15 cellular contexts compared by ENCODE assay signal in the genomic region with DNA sequence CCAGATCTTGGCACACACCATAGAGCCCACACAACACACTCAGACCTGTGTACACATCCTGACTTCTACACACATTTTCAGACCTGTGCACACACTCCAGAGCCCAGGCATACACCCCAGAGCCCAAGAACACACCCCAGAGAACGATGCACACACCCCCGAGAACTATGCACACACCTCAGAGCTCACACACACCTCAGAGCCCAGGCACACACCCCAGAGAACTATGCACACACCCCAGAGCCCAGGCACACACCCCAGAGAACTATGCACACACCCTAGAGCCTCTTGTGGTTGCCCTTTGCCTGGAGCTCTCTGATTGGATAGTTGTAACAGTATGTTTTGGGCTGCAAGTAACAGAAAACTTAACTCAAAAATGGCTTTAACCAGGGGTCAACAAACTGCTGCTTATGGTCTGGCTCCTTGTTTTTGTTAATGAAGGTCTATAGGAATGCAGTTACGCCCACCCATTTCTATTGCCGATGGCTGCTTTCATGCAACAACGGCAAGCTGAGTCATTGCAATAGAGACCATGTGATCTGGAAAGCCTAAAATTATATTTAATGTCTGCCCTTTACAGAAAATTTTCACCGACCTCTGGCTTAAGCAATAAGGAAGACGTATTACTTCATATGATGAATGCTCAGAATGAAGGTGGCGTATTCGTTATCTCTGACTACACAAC.
DNase-seq lines count a peak whose midpoint lies in the region; ATAC-seq, FAIRE-seq and TF ChIP-seq lines count a peak whose summit lies in the region.
"Had no signal": no experiment of that assay in that cellular context is flagged by ENCODE, and none has a peak within 500 bp of the region (broad histone marks: within the 10 kb centered on the region; RNA-seq: fewer than 3 reads in every experiment).

No MANE protein-coding gene starts in this region.

- peak; percentile 56 for ATAC-seq in lung (ENCODE audit: insufficient read depth, low FRiP score)
- no peak for ATAC-seq in GM18909 (IDR thresholded peaks at IDR 0.05; ENCODE audit: poor library complexity, unreplicated experiment)
- ATAC-seq in natural killer cell = no peak
- ATAC-seq: activated CD4-positive, alpha-beta T cell treated with anti-CD3 and anti-CD28 coated beads for 36 hours had no signal

- 40 to 60% methylated on average over 9 of the region's 9 CpGs for WGBS in lung, 2 donors

- H3K36me3 ChIP-seq in bronchial epithelial cell (ENCODE audit: control insufficient read depth, insufficient read depth, low read length) = no peaks in the 10 kb centered on the region
- no peaks in the 10 kb centered on the region for H3K36me3 ChIP-seq in lung (ENCODE audit: control insufficient read depth in 2 of 2, insufficient read depth in 2 of 2, low read length in 2 of 2)
- H3K36me3 ChIP-seq: BE2C, suprapubic skin had no signal

- H3K9me3 Mint-ChIP-seq in natural killer cell = no peaks in the 10 kb centered on the region
- no peaks in the 10 kb centered on the region for H3K9me3 Mint-ChIP-seq in activated naive CD8-positive, alpha-beta T cell treated with anti-CD3 and anti-CD28 coated beads for 36 hours
- H3K9me3 Mint-ChIP-seq: central memory CD8-positive, alpha-beta T cell; H9 had no signal

- no peak overlapping the region for H3K27ac ChIP-seq in lung (ENCODE audit: low read depth in 1 of 2, low read length in 1 of 2)
- H3K27ac ChIP-seq: suprapubic skin had no signal

- intact Hi-C loops in natural killer cell (cut with micrococcal nuclease) = no loop called here

- H3K4me3 ChIP-seq in NB4 (ENCODE audit: low read depth, low read length) (peak overlapping the region; percentile 4), bronchial epithelial cell (ENCODE audit: low read depth, low read length) (no peak overlapping the region), lung (no peak overlapping the region)
- H3K4me3 ChIP-seq: suprapubic skin had no signal

- H3K27me3 ChIP-seq in bronchial epithelial cell (ENCODE audit: control insufficient read depth, insufficient read depth, low read length) (no peaks in the 10 kb centered on the region), lung (ENCODE audit: control insufficient read depth, insufficient read depth) (no peaks in the 10 kb centered on the region)
- H3K27me3 ChIP-seq: BE2C, suprapubic skin had no signal

- peak; percentile 91 for FAIRE-seq in bronchial epithelial cell (lab: Jason Lieb, UNC)

- H3K27me3 Mint-ChIP-seq in natural killer cell (ENCODE audit: low read depth in 2 of 2) = peaks cover 7 to 9% of the 10 kb centered on the region in 2 donors
- no peaks in the 10 kb centered on the region for H3K27me3 Mint-ChIP-seq in activated naive CD8-positive, alpha-beta T cell treated with anti-CD3 and anti-CD28 coated beads for 36 hours

- TF ChIP-seq POLR2A in NB4 (IDR thresholded peaks at IDR 0.05; ENCODE audit: extremely low read depth, insufficient read length) = no peak

- TF ChIP-seq CTCF in NB4 (IDR thresholded peaks at IDR 0.05; ENCODE audit: low read depth, low read length) (no peak), bronchial epithelial cell (IDR thresholded peaks at IDR 0.05; ENCODE audit: insufficient read depth, low read length, severe bottlenecking) (no peak), lung (IDR thresholded peaks at IDR 0.05; ENCODE audit: control extremely low read depth, extremely low read depth) (no peak), natural killer cell (IDR thresholded peaks at IDR 0.05) (no peak)

- H3K9me3 ChIP-seq in lung (ENCODE audit: control insufficient read depth in 2 of 2, insufficient read depth in 1 of 2, low read length in 1 of 2) = no peaks in the 10 kb centered on the region
- H3K9me3 ChIP-seq: BE2C, suprapubic skin had no signal

- DNase-seq in AML-193 (lab: John Stamatoyannopoulos, UW) (peak; percentile 70 to 72), NB4 (ENCODE audit: low read depth) (peak; percentile 80), bronchial epithelial cell (ENCODE audit: low read depth) (peak; percentile 42), lung (ENCODE audit: low spot score) (no peak), natural killer cell (no peak)
- DNase-seq in activated naive CD8-positive, alpha-beta T cell treated with anti-CD3 and anti-CD28 coated beads for 36 hours = no peak
- no peak for DNase-seq in activated effector memory CD4-positive, alpha-beta T cell treated with Interleukin-2 at 50 U/mL for 16 hours
- DNase-seq: activated CD4-positive, alpha-beta T cell treated with anti-CD3 and anti-CD28 coated beads for 36 hours; BE2C; H9; Kasumi-1; left ventricle myocardium superior had no signal

- H3K4me1 ChIP-seq in lung (ENCODE audit: control insufficient read depth in 2 of 2, insufficient read depth in 2 of 2, low read length in 2 of 2) = peaks cover 0 to 3% of the 10 kb centered on the region in 2 donors

- peaks cover 8 to 11% of the 10 kb centered on the region in 2 donors for H3K4me1 Mint-ChIP-seq in natural killer cell
- H3K4me1 Mint-ChIP-seq in activated naive CD8-positive, alpha-beta T cell treated with anti-CD3 and anti-CD28 coated beads for 36 hours = peaks cover 13% of the 10 kb centered on the region

- no peak overlapping the region for H3K4me3 Mint-ChIP-seq in natural killer cell
- H3K4me3 Mint-ChIP-seq in activated naive CD8-positive, alpha-beta T cell treated with anti-CD3 and anti-CD28 coated beads for 36 hours = no peak overlapping the region
- H3K4me3 Mint-ChIP-seq: activated CD4-positive, alpha-beta T cell treated with anti-CD3 and anti-CD28 coated beads for 36 hours; central memory CD8-positive, alpha-beta T cell; H9 had no signal

- H3K36me3 Mint-ChIP-seq in natural killer cell = no peaks in the 10 kb centered on the region
- no peaks in the 10 kb centered on the region for H3K36me3 Mint-ChIP-seq in activated naive CD8-positive, alpha-beta T cell treated with anti-CD3 and anti-CD28 coated beads for 36 hours

- H3K27ac Mint-ChIP-seq in natural killer cell = no peak overlapping the region
- no peak overlapping the region for H3K27ac Mint-ChIP-seq in activated naive CD8-positive, alpha-beta T cell treated with anti-CD3 and anti-CD28 coated beads for 36 hours
- H3K27ac Mint-ChIP-seq: activated CD4-positive, alpha-beta T cell treated with anti-CD3 and anti-CD28 coated beads for 36 hours had no signal

Comparison
In these comparisons a context has a peak if more than half of its experiments do, and no peak if none do; other contexts are left out.
1. DNase-seq: peak in AML-193 (2 of 2), NB4 (single experiment) and bronchial epithelial cell (single experiment); none in lung (single experiment), natural killer cell (single experiment), activated naive CD8-positive, alpha-beta T cell treated with anti-CD3 and anti-CD28 coated beads for 36 hours (single experiment) and activated effector memory CD4-positive, alpha-beta T cell treated with Interleukin-2 at 50 U/mL for 16 hours (single experiment).